ENCODE assay signal across 9 cellular contexts in the genomic region with DNA sequence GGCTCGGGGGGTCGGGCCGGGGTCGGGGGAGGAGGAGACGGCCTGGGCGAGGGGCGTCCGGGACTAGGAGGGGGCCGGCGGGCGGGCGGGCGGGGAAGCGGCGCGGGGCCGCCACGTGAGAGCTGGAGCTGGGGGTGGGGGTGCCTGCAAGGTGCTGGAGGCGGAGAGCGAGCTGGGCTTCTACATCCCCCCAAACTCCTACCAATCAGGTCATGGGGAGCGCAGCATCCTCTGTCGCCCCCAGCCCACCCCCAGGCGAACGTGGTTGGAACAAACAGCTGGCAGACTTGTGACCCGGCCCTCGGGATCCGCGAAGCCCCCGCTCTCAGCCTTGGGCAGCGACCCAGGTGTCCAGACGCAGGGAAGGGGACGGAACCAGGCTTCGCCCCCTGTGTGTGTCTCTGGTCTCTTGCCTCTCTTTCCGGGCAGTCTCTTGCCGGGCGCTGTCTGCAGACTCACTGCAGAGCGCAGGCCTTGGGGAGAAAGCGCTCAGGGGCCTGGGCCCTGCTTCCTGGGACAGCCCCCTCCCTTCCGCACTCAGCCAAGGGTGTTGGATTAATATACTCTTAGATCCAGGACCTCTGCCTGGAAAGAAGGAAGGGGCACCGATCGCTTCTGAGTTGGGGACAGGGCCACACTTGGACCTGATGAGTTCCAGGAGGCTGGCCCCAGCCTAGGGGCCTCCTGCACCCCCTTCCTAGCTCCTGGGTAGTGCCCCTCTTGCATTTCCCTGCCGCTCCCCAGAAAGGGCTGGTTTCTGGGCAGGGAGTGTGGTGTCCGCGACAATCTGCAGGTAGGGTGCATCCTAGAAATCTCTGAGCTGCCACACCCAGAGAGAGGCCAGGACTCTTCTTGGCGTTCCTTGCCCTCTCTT. TPM values are rescaled to one million over a fixed set of nuclear protein-coding genes. Genes with fewer than 3 reads are reported as not detected.
DNase-seq lines count a peak whose midpoint lies in the region; ATAC-seq and TF ChIP-seq lines count a peak whose summit lies in the region.
"Had no signal": no experiment of that assay in that cellular context is flagged by ENCODE, and none has a peak within 500 bp of the region (broad histone marks: within the 10 kb centered on the region; RNA-seq: fewer than 3 reads in every experiment).

No MANE protein-coding gene starts in this region.

- H3K9me3 ChIP-seq in CD4-positive, alpha-beta T cell (ENCODE audit: control insufficient read depth, low read length), result no peaks in the 10 kb centered on the region
- H3K9me3 ChIP-seq in ovary, result no peaks in the 10 kb centered on the region

- no peak for DNase-seq in CD4-positive, alpha-beta T cell
- peak; percentile 26 for DNase-seq in RKO (ENCODE audit: low spot score)
- peak in 1 of 2 donors; percentile 37 for DNase-seq in foreskin fibroblast
- DNase-seq in ovary, result peak in 3 of 5 donors; percentile 51 to 58 (median 53)
- no peak for DNase-seq in dedifferentiated amniotic fluid mesenchymal stem cell (ENCODE audit: extremely low spot score)
- DNase-seq in UCSD-AML1 (lab: John Stamatoyannopoulos, UW; ENCODE audit: unreplicated experiment), result no peak

- TF ChIP-seq EP300 in ovary (IDR thresholded peaks at IDR 0.05), result no peak

- no peak overlapping the region for H3K27ac Mint-ChIP-seq in CD4-positive, alpha-beta T cell

- no peaks in the 10 kb centered on the region for H3K27me3 Mint-ChIP-seq in CD4-positive, alpha-beta T cell

- peaks cover 7% of the 10 kb centered on the region for H3K4me1 ChIP-seq in ovary (ENCODE audit: insufficient read depth)

- 10 to 18% (median 13%) methylated on average over 35 to 45 of the region's 45 CpGs for WGBS in ovary, 3 donors

- H3K36me3 Mint-ChIP-seq in CD4-positive, alpha-beta T cell (ENCODE audit: low read depth), result peaks cover 11% of the 10 kb centered on the region

- H3K36me3 ChIP-seq in ovary, result no peaks in the 10 kb centered on the region

- H3K27me3 ChIP-seq in CD4-positive, alpha-beta T cell (ENCODE audit: control insufficient read depth, insufficient read depth, low read length), result no peaks in the 10 kb centered on the region
- no peaks in the 10 kb centered on the region for H3K27me3 ChIP-seq in ovary

- CTCF ChIA-PET in CD4-positive, alpha-beta T cell (lab: Charles Lee), result interaction anchor here (1.0 to 2.2 kb wide), 2 partner anchors 15 kb away, joined by 4 to 7 read pairs; no protein-coding TSS in a partner anchor

- TF ChIP-seq CTCF in CD4-positive, alpha-beta T cell (IDR thresholded peaks at IDR 0.05), result no peak
- TF ChIP-seq CTCF in foreskin fibroblast (IDR thresholded peaks at IDR 0.05; ENCODE audit: low read depth, low read length) (no peak), ovary (IDR thresholded peaks at IDR 0.05) (no peak)

- H3K27ac ChIP-seq in CD4-positive, alpha-beta T cell (ENCODE audit: low read depth, low read length), result no peak overlapping the region
- peak overlapping the region; percentile 40 to 42 for H3K27ac ChIP-seq in ovary

- POLR2A ChIA-PET in CD4-positive, alpha-beta T cell (lab: Charles Lee), result interaction anchor here (0.7 to 1.9 kb wide), 6 partner anchors 8 to 518 kb away, joined by 3 to 9 read pairs (median 4); partner anchors contain the start of gene TAF15

- no peaks in the 10 kb centered on the region for H3K9me3 Mint-ChIP-seq in CD4-positive, alpha-beta T cell

- intact Hi-C loops in CD4-positive, alpha-beta T cell (cut with DNase I, micrococcal nuclease), result no loop called here
- intact Hi-C loops in ovary (cut with DNase I), result no loop called here

- peak; percentile 30 for ATAC-seq in CD4-positive, alpha-beta T cell (ENCODE audit: poor library complexity)
- ATAC-seq in GM21528 (IDR thresholded peaks at IDR 0.05; ENCODE audit: low FRiP score, unreplicated experiment), result no peak
- ATAC-seq in HG02884 (IDR thresholded peaks at IDR 0.05; ENCODE audit: unreplicated experiment), result no peak

- no peak for TF ChIP-seq POLR2A in ovary (IDR thresholded peaks at IDR 0.05)

- H3K4me3 Mint-ChIP-seq in CD4-positive, alpha-beta T cell, result peak overlapping the region; percentile 85

- H3K4me1 Mint-ChIP-seq in CD4-positive, alpha-beta T cell (ENCODE audit: low read depth), result peaks cover 28% of the 10 kb centered on the region

- H3K4me3 ChIP-seq in foreskin fibroblast (ENCODE audit: low read depth in 1 of 2, low read length in 2 of 2) (peak overlapping the region; percentile 49 to 63), ovary (peak overlapping the region; percentile 84)

RNA-seq across cellular contexts. Expression of gene RASL10B, which starts 0.7 kb away (rescaled TPM):
- total RNA-seq in CD4-positive, alpha-beta T cell, result under 1 TPM; 0.22 to 0.47 TPM
- 10 to 100 TPM in 1 of 7 donors, 1 to 10 TPM in 6; 5.1 to 14.8 (median 6.7) TPM for total RNA-seq in ovary
- 1 to 10 TPM; 2.3 to 4.8 TPM for polyA plus RNA-seq in ovary

RNA-seq across cellular contexts. Expression of gene GAS2L2, which starts 20.9 kb away (rescaled TPM):
- under 1 TPM; 0.19 to 0.22 TPM for total RNA-seq in CD4-positive, alpha-beta T cell
- 1 to 10 TPM in 2 of 7 donors, under 1 TPM in 3, not detected in 2; 0.37 to 9.0 (median 0.62) TPM for total RNA-seq in ovary
- polyA plus RNA-seq in ovary, result under 1 TPM in 1 of 2 donors, not detected in 1; 0.02 TPM

RNA-seq across cellular contexts. Expression of gene C17orf50, which starts 28.5 kb away (rescaled TPM):
- total RNA-seq in CD4-positive, alpha-beta T cell, result not detected
- total RNA-seq in ovary, result not detected
- polyA plus RNA-seq in ovary, result not detected
- polyA plus RNA-seq: keratinocyte had no signal

Comparison
In these comparisons a context has a peak if more than half of its experiments do, and no peak if none do; other contexts are left out.
1. DNase-seq: peak in RKO (single experiment) and ovary (3 of 5); none in CD4-positive, alpha-beta T cell (0 of 10), dedifferentiated amniotic fluid mesenchymal stem cell (single experiment) and UCSD-AML1 (single experiment).
2. RNA of gene RASL10B, which starts 0.7 kb away (total RNA-seq): 5.1 to 14.8 TPM in ovary; 0.22 to 0.47 TPM in CD4-positive, alpha-beta T cell; every median in the first group is over 4 times any median in the second.